Comparison of ENCODE assay signal across 14 cellular contexts in genomic region chr17:2177235-2177811, GRCh38.
A peak's percentile ranks its signal among the peaks of the same experiment; 100 is the strongest.
DNase-seq lines count a peak whose midpoint lies in the region; ATAC-seq, FAIRE-seq and TF ChIP-seq lines count a peak whose summit lies in the region.
"Had no signal": no experiment of that assay in that cellular context is flagged by ENCODE, and none has a peak within 500 bp of the region (broad histone marks: within the 10 kb centered on the region; RNA-seq: fewer than 3 reads in every experiment).

No MANE protein-coding gene starts in this region.

- peak overlapping the region; percentile 5 for H3K4me3 ChIP-seq in Loucy (ENCODE audit: low read length, poor library complexity, severe bottlenecking)
- H3K4me3 ChIP-seq in kidney (ENCODE audit: low read length in 2 of 2) = no peak overlapping the region
- no peak overlapping the region for H3K4me3 ChIP-seq in spleen

- H3K27me3 Mint-ChIP-seq in activated T-helper 17 cell treated with anti-CD3 and anti-CD28 coated beads, Interleukin-2, amount 50 U/mL, for 72 hours = no peaks in the 10 kb centered on the region
- H3K27me3 Mint-ChIP-seq: activated naive CD4-positive, alpha-beta T cell treated with anti-CD3 and anti-CD28 coated beads, Interleukin-2, amount 50 U/mL, for 24 hours had no signal

- H3K4me1 Mint-ChIP-seq in activated T-helper 17 cell treated with anti-CD3 and anti-CD28 coated beads, Interleukin-2, amount 50 U/mL, for 72 hours = peaks cover 13% of the 10 kb centered on the region

- no peaks in the 10 kb centered on the region for H4K20me1 ChIP-seq in Loucy (ENCODE audit: insufficient read depth, low read length, poor library complexity, severe bottlenecking)

- H3K9me2 ChIP-seq in Loucy (replicated peaks; ENCODE audit: low read depth, low read length) = no peaks in the 10 kb centered on the region

- H3K79me2 ChIP-seq in Loucy (ENCODE audit: insufficient read depth, low read length) = no peaks in the 10 kb centered on the region; the same call in 1 of the 2 replicates

- H3K36me3 ChIP-seq in Loucy (ENCODE audit: insufficient read depth, low read length) (peaks cover 86% of the 10 kb centered on the region; the same call in 1 of the 2 replicates), kidney (ENCODE audit: control insufficient read depth in 1 of 2, insufficient read depth in 2 of 2, low read length in 2 of 2) (peaks cover 0 to 2% of the 10 kb centered on the region in 2 donors), spleen (peaks cover 0 to 90% (median 2%) of the 10 kb centered on the region in 6 donors)

- no peak for TF ChIP-seq POLR2A in spleen (IDR thresholded peaks at IDR 0.05)
- TF ChIP-seq POLR2A in GM12891 (IDR thresholded peaks at IDR 0.05; ENCODE audit: low read depth, low read length) = no peak

- intact Hi-C loops in kidney (cut with DNase I) = no loop called here
- intact Hi-C loops in spleen (cut with DNase I; ENCODE audit: low total_unique reads) = loop anchor here (10.0 kb wide), 1 partner anchor 57 kb away; no protein-coding TSS in a partner anchor

- no peaks in the 10 kb centered on the region for H3F3A ChIP-seq in Loucy (ENCODE audit: low read depth)

- H3K27ac ChIP-seq in kidney (ENCODE audit: low read depth in 2 of 2, low read length in 2 of 2) (peak overlapping the region; percentile 77 to 83), spleen (peak overlapping the region in 6 of 8 donors; percentile 68 to 85 (median 75))
- H3K27ac ChIP-seq: neutrophil had no signal

- DNase-seq in kidney = no peak
- DNase-seq in spleen = no peak
- DNase-seq in GM12891 (ENCODE audit: insufficient read length, low spot score) = no peak
- DNase-seq in kidney glomerular epithelial cell (lab: John Stamatoyannopoulos, UW) = no peak
- no peak for DNase-seq in T-helper 9 cell
- no peak for DNase-seq in iPS-NIHi11 (ENCODE audit: low spot score)
- DNase-seq: OCI-M1 had no signal

- no peak overlapping the region for H3K4me3 Mint-ChIP-seq in activated T-helper 17 cell treated with anti-CD3 and anti-CD28 coated beads, Interleukin-2, amount 50 U/mL, for 72 hours
- H3K4me3 Mint-ChIP-seq: activated naive CD4-positive, alpha-beta T cell treated with anti-CD3 and anti-CD28 coated beads, Interleukin-2, amount 50 U/mL, for 24 hours had no signal

- no peak overlapping the region for H2AFZ ChIP-seq in Loucy (ENCODE audit: low read length)

- peaks cover 71% of the 10 kb centered on the region for H3K36me3 Mint-ChIP-seq in activated T-helper 17 cell treated with anti-CD3 and anti-CD28 coated beads, Interleukin-2, amount 50 U/mL, for 72 hours (ENCODE audit: low read depth)

- peak overlapping the region; percentile 50 for H3K9ac ChIP-seq in Loucy (ENCODE audit: low read depth, low read length, poor library complexity, severe bottlenecking)
- no peak overlapping the region for H3K9ac ChIP-seq in kidney (ENCODE audit: low read length in 2 of 2)

- WGBS in spleen, 5 donors = 57 to 77% (median 73%) methylated on average over 4 of the region's 4 CpGs

- no peak for ATAC-seq in activated T-helper 17 cell treated with anti-CD3 and anti-CD28 coated beads, Interleukin-2, amount 50 U/mL, for 72 hours (replicated peaks)
- ATAC-seq: activated CD4-positive, CD25-positive, alpha-beta regulatory T cell treated with anti-CD3 and anti-CD28 coated beads, Interleukin-2, amount 50 U/mL, for 24 hours had no signal

- peak overlapping the region; percentile 28 for H3K27ac Mint-ChIP-seq in activated T-helper 17 cell treated with anti-CD3 and anti-CD28 coated beads, Interleukin-2, amount 50 U/mL, for 72 hours
- H3K27ac Mint-ChIP-seq: activated naive CD4-positive, alpha-beta T cell treated with anti-CD3 and anti-CD28 coated beads, Interleukin-2, amount 50 U/mL, for 24 hours had no signal

- FAIRE-seq in kidney (lab: Jason Lieb, UNC) (no peak), GM12891 (lab: Jason Lieb, UNC) (no peak)
- FAIRE-seq: G401.6, GM19239 had no signal

- H3K27me3 ChIP-seq in Loucy (ENCODE audit: insufficient read depth, low read length, poor library complexity, severe bottlenecking) = no peaks in the 10 kb centered on the region
- H3K27me3 ChIP-seq in spleen (replicated peaks in 1 of 7) = no peaks in the 10 kb centered on the region
- H3K27me3 ChIP-seq: neutrophil had no signal

- H3K9me3 ChIP-seq in Loucy (ENCODE audit: insufficient read depth, low read depth, low read length) (no peaks in the 10 kb centered on the region), kidney (ENCODE audit: control insufficient read depth in 1 of 2, low read length in 2 of 2) (no peaks in the 10 kb centered on the region), spleen (no peaks in the 10 kb centered on the region)
- H3K9me3 ChIP-seq: neutrophil had no signal

- H3K4me2 ChIP-seq in Loucy (ENCODE audit: low read depth, low read length, poor library complexity, severe bottlenecking) = peak overlapping the region; percentile 45

- no peaks in the 10 kb centered on the region for H3K9me3 Mint-ChIP-seq in activated T-helper 17 cell treated with anti-CD3 and anti-CD28 coated beads, Interleukin-2, amount 50 U/mL, for 72 hours
- H3K9me3 Mint-ChIP-seq: activated naive CD4-positive, alpha-beta T cell treated with anti-CD3 and anti-CD28 coated beads, Interleukin-2, amount 50 U/mL, for 24 hours had no signal

- TF ChIP-seq CTCF in Loucy (conservative IDR thresholded peaks at IDR 0.05; ENCODE audit: low read length) = no peak
- TF ChIP-seq CTCF in kidney (IDR thresholded peaks at IDR 0.05; ENCODE audit: borderline replicate concordance, extremely low read depth, insufficient read depth) = no peak
- TF ChIP-seq CTCF in spleen (IDR thresholded peaks at IDR 0.05 in 8 of 11, conservative IDR thresholded peaks at IDR 0.05 in 3 of 11) = no peak

- peaks cover 25% of the 10 kb centered on the region for H3K4me1 ChIP-seq in Loucy (ENCODE audit: insufficient read depth, low read length, poor library complexity, severe bottlenecking)
- H3K4me1 ChIP-seq in kidney (ENCODE audit: control insufficient read depth in 1 of 2, insufficient read depth in 1 of 2, low read depth in 1 of 2, low read length in 2 of 2) = peaks cover 43 to 84% of the 10 kb centered on the region in 2 donors
- H3K4me1 ChIP-seq in spleen = peaks cover 32 to 100% (median 74%) of the 10 kb centered on the region in 6 donors

TF ChIP-seq in GM12891, 5 proteins besides CTCF, POLR2A, EP300 and RAD21:
- TF ChIP-seq PAX5 (IDR thresholded peaks at IDR 0.05; ENCODE audit: insufficient read depth, low read length, severe bottlenecking) (no peak), POU2F2 (IDR thresholded peaks at IDR 0.05; ENCODE audit: low read depth, low read length) (no peak), TAF1 (IDR thresholded peaks at IDR 0.05; ENCODE audit: low read depth, low read length) (no peak), SPI1 (IDR thresholded peaks at IDR 0.05; ENCODE audit: low read depth, low read length) (no peak)
